11 cellular contexts compared by ENCODE assay signal in the genomic region with DNA sequence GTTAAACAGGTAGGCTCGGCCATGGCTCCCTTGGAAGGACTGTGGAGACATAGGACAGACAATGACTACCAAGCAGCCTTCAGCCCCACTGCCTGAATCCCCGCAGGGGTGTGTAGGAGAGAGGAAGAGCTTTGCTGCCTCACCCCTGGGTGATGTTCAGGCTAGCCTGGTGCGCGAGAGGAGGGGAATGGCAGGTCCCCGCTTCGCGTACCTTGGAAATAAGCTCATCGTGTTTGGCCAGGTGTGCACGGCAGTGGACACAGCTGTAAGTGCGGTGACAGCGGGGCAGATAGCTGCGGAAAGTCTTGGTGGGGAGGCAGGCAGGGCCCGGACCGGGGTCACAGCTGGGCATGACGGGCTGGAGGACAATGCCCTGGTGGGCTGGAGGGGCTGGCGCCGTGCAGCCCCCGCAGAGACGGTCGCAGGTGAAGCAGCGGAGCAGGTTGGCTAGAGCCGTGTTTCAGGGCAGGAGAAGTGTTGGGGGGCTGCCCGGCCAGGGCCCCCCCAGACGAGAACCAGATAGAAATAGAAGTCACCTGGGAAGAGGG. TPM values are rescaled to one million over a fixed set of nuclear protein-coding genes. Genes with fewer than 3 reads are reported as not detected.
DNase-seq lines count a peak whose midpoint lies in the region; ATAC-seq and TF ChIP-seq lines count a peak whose summit lies in the region.
"Had no signal": no experiment of that assay in that cellular context is flagged by ENCODE, and none has a peak within 500 bp of the region (broad histone marks: within the 10 kb centered on the region; RNA-seq: fewer than 3 reads in every experiment).

No MANE protein-coding gene starts in this region.

- H3K9ac ChIP-seq in HUES6 (ENCODE audit: low read length): peak overlapping the region; percentile 3

- H3K9me3 ChIP-seq in CD4-positive, alpha-beta T cell (ENCODE audit: control insufficient read depth, low read length): no peaks in the 10 kb centered on the region
- H3K9me3 ChIP-seq in HUES6 (ENCODE audit: control insufficient read depth, insufficient read depth, low read depth, low read length): no peaks in the 10 kb centered on the region
- no peaks in the 10 kb centered on the region for H3K9me3 ChIP-seq in naive thymus-derived CD4-positive, alpha-beta T cell (ENCODE audit: control insufficient read depth in 2 of 3, low read length in 3 of 3)

- peaks cover 63% of the 10 kb centered on the region for H3K27me3 Mint-ChIP-seq in CD4-positive, alpha-beta T cell
- peaks cover 30 to 60% (median 47%) of the 10 kb centered on the region in 5 donors for H3K27me3 Mint-ChIP-seq in naive thymus-derived CD4-positive, alpha-beta T cell

- CTCF ChIA-PET in CD4-positive, alpha-beta T cell (lab: Charles Lee): interaction anchor here (0.8 to 1.8 kb wide), 2 partner anchors 79 to 154 kb away, joined by 4 to 6 read pairs; partner anchors contain the start of gene UBE2L6
- CTCF ChIA-PET in naive thymus-derived CD4-positive, alpha-beta T cell (lab: Charles Lee): interaction anchor here (0.7 to 2.0 kb wide), 6 partner anchors 10 to 189 kb away, joined by 3 to 9 read pairs (median 3); partner anchors contain the start of gene UBE2L6

- POLR2A ChIA-PET in CD4-positive, alpha-beta T cell (lab: Charles Lee): interaction anchor here (0.7 to 1.7 kb wide), 4 partner anchors 21 to 132 kb away, joined by 3 to 7 read pairs (median 4); partner anchors contain the start of genes SELENOH and UBE2L6
- POLR2A ChIA-PET in naive thymus-derived CD4-positive, alpha-beta T cell (lab: Charles Lee): interaction anchor here (1.4 kb wide), 1 partner anchor 78 kb away, joined by 5 read pairs; no protein-coding TSS in a partner anchor

- H3K4me3 Mint-ChIP-seq in CD4-positive, alpha-beta T cell: peak overlapping the region; percentile 42
- H3K4me3 Mint-ChIP-seq in naive thymus-derived CD4-positive, alpha-beta T cell: peak overlapping the region in 9 of 10 donors; percentile 5 to 79 (median 31)

- intact Hi-C loops in CD4-positive, alpha-beta T cell (cut with DNase I, micrococcal nuclease): loop anchor here in 1 of 2 experiments (1.0 kb wide), 1 partner anchor 79 kb away; no protein-coding TSS in a partner anchor
- intact Hi-C loops in dorsolateral prefrontal cortex (cut with DNase I): loop anchor here (5.0 to 10.0 kb wide), 4 partner anchors 155 to 1498 kb away; partner anchors contain the start of genes FAM111A (in 1 of the 2), P2RX3 (in 1 of the 2), RTN4RL2 (in 1 of the 2) and SSRP1 (in 1 of the 2)
- intact Hi-C loops in naive thymus-derived CD4-positive, alpha-beta T cell (cut with micrococcal nuclease): no loop called here

- TF ChIP-seq CTCF in CD4-positive, alpha-beta T cell (IDR thresholded peaks at IDR 0.05): no peak
- no peak for TF ChIP-seq CTCF in dorsolateral prefrontal cortex (IDR thresholded peaks at IDR 0.05 in 54 of 56, conservative IDR thresholded peaks at IDR 0.05 in 2 of 56; ENCODE audit: low read depth in 1 of 56, partially characterized antibody in 56 of 56)

- no peak for ATAC-seq in CD4-positive, alpha-beta T cell (ENCODE audit: poor library complexity)
- ATAC-seq in naive thymus-derived CD4-positive, alpha-beta T cell: no peak
- no peak for ATAC-seq in GM19452 (IDR thresholded peaks at IDR 0.05; ENCODE audit: unreplicated experiment)
- no peak for ATAC-seq in GM18858 (IDR thresholded peaks at IDR 0.05; ENCODE audit: unreplicated experiment)
- ATAC-seq: activated T-helper 17 cell treated with anti-CD3 and anti-CD28 coated beads, Interleukin-2, amount 50 U/mL, for 72 hours; Panc1 had no signal

- H3K4me1 ChIP-seq in HUES6 (ENCODE audit: control insufficient read depth, insufficient read depth, low read length): peaks cover 57% of the 10 kb centered on the region
- H3K4me1 ChIP-seq in naive thymus-derived CD4-positive, alpha-beta T cell (ENCODE audit: control insufficient read depth in 2 of 2, insufficient read depth in 2 of 2, low read length in 2 of 2): peaks cover 11 to 18% of the 10 kb centered on the region in 2 donors

- peaks cover 18% of the 10 kb centered on the region for H3K36me3 ChIP-seq in HUES6 (ENCODE audit: control insufficient read depth, insufficient read depth, low read length)
- H3K36me3 ChIP-seq in naive thymus-derived CD4-positive, alpha-beta T cell (ENCODE audit: control insufficient read depth in 2 of 3, insufficient read depth in 3 of 3, low read length in 3 of 3): no peaks in the 10 kb centered on the region

- H3K27me3 ChIP-seq in CD4-positive, alpha-beta T cell (ENCODE audit: control insufficient read depth, insufficient read depth, low read length): peaks cover 50% of the 10 kb centered on the region
- H3K27me3 ChIP-seq in HUES6 (ENCODE audit: control insufficient read depth, insufficient read depth, low read length) (no peaks in the 10 kb centered on the region), dorsolateral prefrontal cortex (peaks cover 0 to 6% (median 0%) of the 10 kb centered on the region in 45 donors)
- H3K27me3 ChIP-seq in naive thymus-derived CD4-positive, alpha-beta T cell (ENCODE audit: control insufficient read depth in 2 of 2, insufficient read depth in 2 of 2, low read length in 2 of 2): peaks cover 10 to 18% of the 10 kb centered on the region in 2 donors

- H3K27ac Mint-ChIP-seq in CD4-positive, alpha-beta T cell: no peak overlapping the region
- H3K27ac Mint-ChIP-seq in naive thymus-derived CD4-positive, alpha-beta T cell: peak overlapping the region in 3 of 9 donors; percentile 65 to 82 (median 66)
- H3K27ac Mint-ChIP-seq: activated T-helper 17 cell treated with anti-CD3 and anti-CD28 coated beads, Interleukin-2, amount 50 U/mL, for 72 hours had no signal

- H3K4me3 ChIP-seq in HUES6 (ENCODE audit: low read depth, low read length): peak overlapping the region; percentile 50
- peak overlapping the region in 56 of 59 donors; percentile 17 to 88 (median 71) for H3K4me3 ChIP-seq in dorsolateral prefrontal cortex
- H3K4me3 ChIP-seq in naive thymus-derived CD4-positive, alpha-beta T cell (ENCODE audit: low read length): no peak overlapping the region

- no peaks in the 10 kb centered on the region for H3K36me3 Mint-ChIP-seq in CD4-positive, alpha-beta T cell (ENCODE audit: low read depth)
- no peaks in the 10 kb centered on the region for H3K36me3 Mint-ChIP-seq in naive thymus-derived CD4-positive, alpha-beta T cell

- peaks cover 55% of the 10 kb centered on the region for H3K4me1 Mint-ChIP-seq in CD4-positive, alpha-beta T cell (ENCODE audit: low read depth)
- peaks cover 20 to 53% (median 44%) of the 10 kb centered on the region in 7 donors for H3K4me1 Mint-ChIP-seq in naive thymus-derived CD4-positive, alpha-beta T cell

- DNase-seq in CD4-positive, alpha-beta T cell: no peak
- DNase-seq in dorsolateral prefrontal cortex (no peak), DMS153 treated with DMSO at 0.1 percent for 48 hours (lab: John Stamatoyannopoulos, UW; ENCODE audit: unreplicated experiment) (no peak), NCI-H2196 (lab: John Stamatoyannopoulos, UW; ENCODE audit: unreplicated experiment) (no peak)
- DNase-seq in naive thymus-derived CD4-positive, alpha-beta T cell: no peak
- DNase-seq: NCI-H1694 treated with DMSO at 0.1 percent for 48 hours had no signal

- H3K9me3 Mint-ChIP-seq in CD4-positive, alpha-beta T cell: no peaks in the 10 kb centered on the region
- peaks cover 0 to 4% (median 0%) of the 10 kb centered on the region in 11 donors for H3K9me3 Mint-ChIP-seq in naive thymus-derived CD4-positive, alpha-beta T cell
- H3K9me3 Mint-ChIP-seq: activated T-helper 17 cell treated with anti-CD3 and anti-CD28 coated beads, Interleukin-2, amount 50 U/mL, for 72 hours had no signal

- H3K27ac ChIP-seq in CD4-positive, alpha-beta T cell (ENCODE audit: low read depth, low read length): no peak overlapping the region
- H3K27ac ChIP-seq in HUES6 (ENCODE audit: low read depth, low read length) (no peak overlapping the region), dorsolateral prefrontal cortex (peak overlapping the region in 56 of 59 donors; percentile 20 to 97 (median 90))
- H3K27ac ChIP-seq in naive thymus-derived CD4-positive, alpha-beta T cell (ENCODE audit: low read depth, low read length): no peak overlapping the region

RNA-seq across cellular contexts. Expression of gene YPEL4, which starts 2.9 kb away (rescaled TPM):
- 1 to 10 TPM; 5.6 to 7.3 TPM for total RNA-seq in CD4-positive, alpha-beta T cell
- total RNA-seq in dorsolateral prefrontal cortex: 10 to 100 TPM; 24.8 to 84.4 (median 58.4) TPM
- total RNA-seq in naive thymus-derived CD4-positive, alpha-beta T cell: 10 to 100 TPM in 2 of 5 experiments, 1 to 10 TPM in 2, under 1 TPM in 1; 0.70 to 13.4 (median 4.3) TPM
- under 1 TPM; 0.15 to 0.18 TPM for polyA plus RNA-seq in naive thymus-derived CD4-positive, alpha-beta T cell

RNA-seq across cellular contexts. Expression of gene CLP1, which starts 10.7 kb away (rescaled TPM):
- total RNA-seq in CD4-positive, alpha-beta T cell: 10 to 100 TPM; 21.8 to 24.2 TPM
- total RNA-seq in dorsolateral prefrontal cortex: 10 to 100 TPM in 4 of 120 experiments, 1 to 10 TPM in 116; 3.3 to 11.0 (median 6.3) TPM
- total RNA-seq in naive thymus-derived CD4-positive, alpha-beta T cell: 10 to 100 TPM; 12.8 to 18.5 (median 14.7) TPM
- polyA plus RNA-seq in naive thymus-derived CD4-positive, alpha-beta T cell: 10 to 100 TPM; 10.1 to 10.3 TPM

RNA-seq across cellular contexts. Expression of gene ZDHHC5, which starts 21.1 kb away (rescaled TPM):
- 10 to 100 TPM; 59.7 to 61.1 TPM for total RNA-seq in CD4-positive, alpha-beta T cell
- total RNA-seq in dorsolateral prefrontal cortex: 10 to 100 TPM; 21.3 to 46.9 (median 34.3) TPM
- total RNA-seq in naive thymus-derived CD4-positive, alpha-beta T cell: 10 to 100 TPM; 51.4 to 82.2 (median 59.1) TPM
- polyA plus RNA-seq in naive thymus-derived CD4-positive, alpha-beta T cell: 10 to 100 TPM; 26.9 to 44.5 TPM

RNA-seq across cellular contexts. Expression of gene SERPING1, which starts 49.3 kb away (rescaled TPM):
- total RNA-seq in CD4-positive, alpha-beta T cell: under 1 TPM in 1 of 2 experiments, not detected in 1; 0.53 TPM
- 100 to 1,000 TPM in 9 of 120 experiments, 10 to 100 TPM in 111; 30.5 to 149 (median 56.0) TPM for total RNA-seq in dorsolateral prefrontal cortex
- total RNA-seq in naive thymus-derived CD4-positive, alpha-beta T cell: 1 to 10 TPM in 1 of 5 experiments, under 1 TPM in 2, not detected in 2; 0.21 to 3.7 (median 0.97) TPM
- polyA plus RNA-seq in naive thymus-derived CD4-positive, alpha-beta T cell: not detected
- total RNA-seq: activated T-helper 17 cell treated with anti-CD3 and anti-CD28 coated beads, Interleukin-2, amount 50 U/mL, for 72 hours had no signal

Comparison
In these comparisons a context has a peak if more than half of its experiments do, and no peak if none do; other contexts are left out.
1. H3K27ac ChIP-seq: peak in dorsolateral prefrontal cortex (56 of 59); none in CD4-positive, alpha-beta T cell (single experiment), HUES6 (single experiment) and naive thymus-derived CD4-positive, alpha-beta T cell (single experiment).
2. intact Hi-C loops: an anchor here in dorsolateral prefrontal cortex (5.0 to 10.0 kb wide); none called in naive thymus-derived CD4-positive, alpha-beta T cell.